15 cellular contexts compared by ENCODE assay signal in the genomic region with DNA sequence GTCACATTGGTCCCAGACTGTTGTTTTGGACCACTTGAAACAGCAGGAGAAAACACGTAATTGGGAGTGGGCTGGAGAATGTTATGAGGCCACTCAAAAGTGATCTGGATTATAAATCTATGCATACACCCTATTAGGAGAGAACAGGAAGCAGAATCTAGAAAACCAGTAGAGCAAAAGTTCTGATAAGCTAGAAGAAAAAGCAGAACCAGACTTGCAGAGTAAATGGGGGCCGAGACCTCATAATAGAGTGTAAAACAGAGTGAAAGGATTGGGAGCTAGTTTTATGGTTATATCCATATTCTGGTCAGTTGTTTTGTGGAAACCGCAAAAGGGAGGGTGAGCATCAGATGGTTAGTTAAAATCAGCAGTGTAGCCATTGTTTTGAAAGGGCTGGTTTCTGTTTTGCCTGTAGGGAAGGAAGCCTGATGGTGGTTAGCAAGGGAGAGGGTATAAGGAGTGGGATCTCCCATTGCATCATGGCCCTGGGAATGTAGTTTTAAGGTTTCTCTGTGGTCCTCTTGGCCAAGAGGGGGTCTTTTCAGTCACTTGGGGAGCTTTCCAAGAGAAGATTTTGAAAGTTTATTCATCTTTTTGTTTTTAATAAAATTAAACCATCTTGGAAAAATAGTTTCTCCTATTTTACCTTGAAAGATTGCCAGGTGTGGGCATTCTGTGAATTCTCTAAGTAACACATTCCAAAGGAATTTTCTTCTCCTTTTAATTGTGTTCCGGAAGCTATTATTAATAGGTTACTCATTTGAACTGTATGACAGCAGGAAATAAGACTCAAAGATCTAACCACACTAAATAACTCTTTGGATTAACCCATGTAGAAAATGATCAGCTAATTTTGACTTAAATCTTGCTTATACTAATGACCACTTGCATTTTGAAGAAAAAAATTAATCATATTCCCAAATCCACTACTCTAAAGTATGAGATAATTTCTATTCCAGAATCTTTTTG. TPM values are rescaled to one million over a fixed set of nuclear protein-coding genes. Genes with fewer than 3 reads are reported as not detected.
DNase-seq lines count a peak whose midpoint lies in the region; ATAC-seq, FAIRE-seq and TF ChIP-seq lines count a peak whose summit lies in the region.
"Had no signal": no experiment of that assay in that cellular context is flagged by ENCODE, and none has a peak within 500 bp of the region (broad histone marks: within the 10 kb centered on the region; RNA-seq: fewer than 3 reads in every experiment).

No MANE protein-coding gene starts in this region.

- H3K27me3 ChIP-seq in bronchial epithelial cell (ENCODE audit: control insufficient read depth, insufficient read depth, low read length): no peaks in the 10 kb centered on the region
- H3K27me3 ChIP-seq: ascending aorta, heart left ventricle had no signal

- H3K27me3 Mint-ChIP-seq in naive B cell (no peaks in the 10 kb centered on the region), T-helper 17 cell (no peaks in the 10 kb centered on the region)

- peak; percentile 56 to 60 for ATAC-seq in naive B cell (ENCODE audit: low read depth in 2 of 2)
- no peak for ATAC-seq in T-helper 17 cell
- ATAC-seq in GM18870 (IDR thresholded peaks at IDR 0.05; ENCODE audit: unreplicated experiment): no peak
- ATAC-seq: activated CD8-positive, alpha-beta T cell treated with anti-CD3 and anti-CD28 coated beads, Interleukin-2, amount 10 ng/mL, durations not matched to agents 7 days and 5 days; heart left ventricle; Right ventricle myocardium inferior had no signal

- H3K36me3 ChIP-seq in bronchial epithelial cell (ENCODE audit: control insufficient read depth, insufficient read depth, low read length): no peaks in the 10 kb centered on the region
- H3K36me3 ChIP-seq: ascending aorta, heart left ventricle had no signal

- H3K27ac Mint-ChIP-seq in naive B cell: peak overlapping the region; percentile 3 to 91 (median 68)
- H3K27ac Mint-ChIP-seq in T-helper 17 cell: no peak overlapping the region
- H3K27ac Mint-ChIP-seq: activated CD8-positive, alpha-beta T cell treated with anti-CD3 and anti-CD28 coated beads, Interleukin-2, amount 10 ng/mL, durations not matched to agents 7 days and 5 days had no signal

- DNase-seq in Daoy (ENCODE audit: low read depth) (peak; percentile 47), NOMO-1 treated with DMSO at 0.1 percent for 48 hours (lab: John Stamatoyannopoulos, UW; ENCODE audit: unreplicated experiment) (peak; percentile 84), bronchial epithelial cell (ENCODE audit: low read depth) (peak; percentile 90), naive B cell (peak; percentile 35), T-helper 17 cell (no peak), RPMI8226 (no peak), NCI-H2081 (lab: John Stamatoyannopoulos, UW) (no peak)
- DNase-seq: activated CD8-positive, alpha-beta T cell treated with anti-CD3 and anti-CD28 coated beads, Interleukin-2, amount 10 ng/mL, durations not matched to agents 7 days and 5 days; heart left ventricle; NCI-H1092 treated with DMSO at 0.1 percent for 48 hours; stimulated activated CD4-positive, alpha-beta T cell treated with anti-CD3 and anti-CD28 coated beads, Interleukin-4, amount 100 ng/mL, for 4 hours had no signal

- no peaks in the 10 kb centered on the region for H3K9me3 ChIP-seq in T-helper 17 cell (ENCODE audit: control insufficient read depth, low read length, poor library complexity, severe bottlenecking)
- H3K9me3 ChIP-seq: ascending aorta, heart left ventricle had no signal

- TF ChIP-seq CTCF in bronchial epithelial cell (IDR thresholded peaks at IDR 0.05; ENCODE audit: insufficient read depth, low read length, severe bottlenecking): no peak

- H3K9me3 Mint-ChIP-seq in naive B cell: peaks cover 0 to 3% (median 0%) of the 10 kb centered on the region in 7 donors
- H3K9me3 Mint-ChIP-seq: neural crest cell had no signal

- H3K4me3 Mint-ChIP-seq in naive B cell (peak overlapping the region in 5 of 8 donors; percentile 1 to 65 (median 22)), T-helper 17 cell (no peak overlapping the region)
- H3K4me3 Mint-ChIP-seq: activated CD8-positive, alpha-beta T cell treated with anti-CD3 and anti-CD28 coated beads, Interleukin-2, amount 10 ng/mL, durations not matched to agents 7 days and 5 days; neural crest cell had no signal

- FAIRE-seq in bronchial epithelial cell (lab: Jason Lieb, UNC): no peak

- no peak overlapping the region for H3K4me3 ChIP-seq in bronchial epithelial cell (ENCODE audit: low read depth, low read length)
- H3K4me3 ChIP-seq: ascending aorta, heart left ventricle had no signal

- H3K36me3 Mint-ChIP-seq in naive B cell: peaks cover 0 to 3% of the 10 kb centered on the region in 2 donors
- peaks cover 2% of the 10 kb centered on the region for H3K36me3 Mint-ChIP-seq in T-helper 17 cell (ENCODE audit: low read depth)

- H3K4me1 Mint-ChIP-seq in naive B cell: peaks cover 20 to 32% (median 31%) of the 10 kb centered on the region in 3 donors
- H3K4me1 Mint-ChIP-seq in T-helper 17 cell: peaks cover 11% of the 10 kb centered on the region

RNA-seq across cellular contexts. Expression of a gene that starts 17.3 kb away (rescaled TPM):
- total RNA-seq in Daoy (2014; rRNA removed; shearing (Covaris generic)): 34.7 and 35.5 TPM in 2 replicates
- total RNA-seq in bronchial epithelial cell (148 and 181 TPM in 2 replicates), T-helper 17 cell (100 to 1,000 TPM; 292 to 317 TPM)
- 100 to 1,000 TPM; 406 to 501 (median 453) TPM for polyA plus RNA-seq in naive B cell (ENCODE audit: low read depth in 6 of 6)

Comparison
In these comparisons a context has a peak if more than half of its experiments do, and no peak if none do; other contexts are left out.
1. DNase-seq: peak in Daoy (single experiment), NOMO-1 treated with DMSO at 0.1 percent for 48 hours (single experiment), bronchial epithelial cell (single experiment) and naive B cell (single experiment); none in T-helper 17 cell (0 of 3), RPMI8226 (single experiment) and NCI-H2081 (0 of 2).
2. ATAC-seq: peak in naive B cell (2 of 2); none in T-helper 17 cell (single experiment) and GM18870 (single experiment).